ENCODE assay signal across 2 cellular contexts in the genomic region with DNA sequence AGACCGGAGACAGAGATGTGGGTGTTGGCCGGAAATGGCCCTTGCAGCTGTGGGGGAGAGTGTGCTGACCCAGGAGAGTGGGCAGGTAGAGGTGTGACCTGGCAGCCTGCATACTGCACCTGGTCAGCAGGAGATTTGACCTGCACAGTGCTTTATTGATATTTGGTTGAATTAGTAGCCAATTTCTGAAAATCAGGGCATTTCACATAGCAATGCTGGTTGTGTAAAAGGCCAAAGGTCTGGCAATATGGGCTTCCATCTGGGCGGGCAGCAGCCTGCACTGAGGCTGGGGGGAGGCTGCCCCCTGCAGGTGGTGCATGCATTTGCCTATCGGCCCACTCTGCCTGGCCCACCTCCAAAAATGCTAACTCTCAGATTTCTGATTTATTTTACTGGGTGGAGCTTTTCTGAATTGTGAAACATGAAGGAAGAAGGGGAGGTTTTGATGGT.
A peak's percentile ranks its signal among the peaks of the same experiment; 100 is the strongest.
TF ChIP-seq lines count a peak whose summit lies in the region.

No MANE protein-coding gene starts in this region.

TF ChIP-seq in GM12878, 131 proteins besides CTCF, POLR2A, EP300 and RAD21:
- TF ChIP-seq POU2F2 (IDR thresholded peaks at IDR 0.05; ENCODE audit: borderline replicate concordance, low read depth, low read length) (peak; percentile 45; the same call in 1 of the 3 replicates), SUPT20H (IDR thresholded peaks at IDR 0.05; ENCODE audit: borderline replicate concordance, control insufficient read depth, low read depth, low read length) (no peak), TCF7 (IDR thresholded peaks at IDR 0.05; ENCODE audit: borderline replicate concordance) (no peak), GATAD2B (conservative IDR thresholded peaks at IDR 0.05; ENCODE audit: low read depth) (no peak), SMC3 (IDR thresholded peaks at IDR 0.05; ENCODE audit: borderline replicate concordance, low read length) (peak; percentile 59), NR2F1 (conservative IDR thresholded peaks at IDR 0.05) (0 out of 2 replicates have a peak, but pooled peaks have one; percentile 24)
TF ChIP-seq in GM12878: peak in this region for 3.

TF ChIP-seq in HepG2, 621 proteins besides CTCF, POLR2A, EP300 and RAD21:
- TF ChIP-seq ZNF788 (CRISPR knock-in tag; IDR thresholded peaks at IDR 0.05; ENCODE audit: borderline replicate concordance): no peak
- TF ChIP-seq HIVEP1 (CRISPR knock-in tag; IDR thresholded peaks at IDR 0.05): no peak
- no peak for TF ChIP-seq SETDB1 (CRISPR knock-in tag; IDR thresholded peaks at IDR 0.05; ENCODE audit: borderline replicate concordance)
- no peak for TF ChIP-seq ZNF607 (CRISPR knock-in tag; IDR thresholded peaks at IDR 0.05; ENCODE audit: borderline replicate concordance)
- TF ChIP-seq ADNP (CRISPR knock-in tag; IDR thresholded peaks at IDR 0.05): no peak
- no peak for TF ChIP-seq HES4 (CRISPR knock-in tag; IDR thresholded peaks at IDR 0.05; ENCODE audit: borderline replicate concordance)
- TF ChIP-seq STAG1 (CRISPR knock-in tag; IDR thresholded peaks at IDR 0.05): peak; percentile 77
- peak; percentile 20; the same call in 1 of the 2 replicates for TF ChIP-seq SMC3 (IDR thresholded peaks at IDR 0.05; ENCODE audit: low read length)
- TF ChIP-seq KDM2A (CRISPR knock-in tag; IDR thresholded peaks at IDR 0.05; ENCODE audit: borderline replicate concordance, low read depth): peak; percentile 36; the same call in 1 of the 2 replicates
- peak; percentile 55; the same call in 1 of the 2 replicates for TF ChIP-seq GFI1 (CRISPR knock-in tag; IDR thresholded peaks at IDR 0.05; ENCODE audit: borderline replicate concordance)
- no peak for TF ChIP-seq ZNF562 (CRISPR knock-in tag; IDR thresholded peaks at IDR 0.05; ENCODE audit: borderline replicate concordance)
